ENCODE assay signal across 8 cellular contexts in genomic region chr7:16739863-16740622, GRCh38. TPM values are rescaled to one million over a fixed set of nuclear protein-coding genes. Genes with fewer than 3 reads are reported as not detected.
A peak's percentile ranks its signal among the peaks of the same experiment; 100 is the strongest.
DNase-seq lines count a peak whose midpoint lies in the region; ATAC-seq, FAIRE-seq and TF ChIP-seq lines count a peak whose summit lies in the region.

No MANE protein-coding gene starts in this region.

- H3K36me3 ChIP-seq in pancreas, result no peaks in the 10 kb centered on the region
- H3K36me3 ChIP-seq in MM.1S (replicated peaks; ENCODE audit: insufficient read depth, low read length), result no peaks in the 10 kb centered on the region

- TF ChIP-seq CTCF in pancreas (IDR thresholded peaks at IDR 0.05), result no peak
- no peak for TF ChIP-seq CTCF in MM.1S (IDR thresholded peaks at IDR 0.05; ENCODE audit: low read length)

- no peak overlapping the region for H3K4me2 ChIP-seq in MM.1S (ENCODE audit: low read depth, low read length)

- H3K27ac ChIP-seq in pancreas (no peak overlapping the region), MM.1S (ENCODE audit: low read length) (no peak overlapping the region)

- no peak overlapping the region for H3K4me3 ChIP-seq in pancreas
- H3K4me3 ChIP-seq in MM.1S (ENCODE audit: low read length), result no peak overlapping the region

- no peak overlapping the region for H3K9ac ChIP-seq in MM.1S (ENCODE audit: low read length)

- ATAC-seq in pancreas, result peak; percentile 86 to 97 (median 94)

- 44 to 51% methylated on average over 6 of the region's 6 CpGs for WGBS in pancreas, 2 donors

- H3F3A ChIP-seq in MM.1S (ENCODE audit: insufficient read depth, low read length), result no peaks in the 10 kb centered on the region

- H3K27me3 ChIP-seq in pancreas (no peaks in the 10 kb centered on the region), MM.1S (replicated peaks; ENCODE audit: insufficient read depth, low read length) (no peaks in the 10 kb centered on the region)

- no peak overlapping the region for H2AFZ ChIP-seq in MM.1S (ENCODE audit: low read length)

- intact Hi-C loops in pancreas (cut with DNase I), result no loop called here

- no peaks in the 10 kb centered on the region for H3K9me2 ChIP-seq in MM.1S (replicated peaks; ENCODE audit: insufficient read depth, low read length)

- H3K9me3 ChIP-seq in pancreas (no peaks in the 10 kb centered on the region), MM.1S (replicated peaks; ENCODE audit: insufficient read depth, low read length) (no peaks in the 10 kb centered on the region)

- no peak for TF ChIP-seq POLR2A in GM12891 (IDR thresholded peaks at IDR 0.05; ENCODE audit: low read depth, low read length)

- FAIRE-seq in pancreas (lab: Jason Lieb, UNC) (peak; percentile 64), GM12891 (lab: Jason Lieb, UNC) (no peak)

- DNase-seq in ELF-1 (ENCODE audit: low read depth, low spot score), result peak; percentile 40
- DNase-seq in NCI-H460 (ENCODE audit: extremely low read depth, low read depth), result peak; percentile 79
- peak; percentile 83 for DNase-seq in fibroblast of gingiva (ENCODE audit: low read depth)
- peak in 3 of 6 donors; percentile 19 to 40 (median 37) for DNase-seq in pancreas
- no peak for DNase-seq in GM12891 (ENCODE audit: insufficient read length, low spot score)
- DNase-seq in MM.1S, result no peak
- DNase-seq in NCI-H774 (lab: John Stamatoyannopoulos, UW), result no peak
- DNase-seq in NCI-H2029 treated with DMSO at 0.1 percent for 48 hours (lab: John Stamatoyannopoulos, UW), result no peak

- no peaks in the 10 kb centered on the region for H4K20me1 ChIP-seq in MM.1S (ENCODE audit: insufficient read depth, low read length)

- H3K4me1 ChIP-seq in pancreas (peaks cover 0 to 9% (median 0%) of the 10 kb centered on the region in 3 donors), MM.1S (ENCODE audit: low read length) (no peaks in the 10 kb centered on the region)

- no peaks in the 10 kb centered on the region for H3K79me2 ChIP-seq in MM.1S (ENCODE audit: low read length)

TF ChIP-seq in GM12891, 5 proteins besides CTCF, POLR2A, EP300 and RAD21:
- no peak for TF ChIP-seq TAF1 (IDR thresholded peaks at IDR 0.05; ENCODE audit: low read depth, low read length)
- TF ChIP-seq SPI1 (IDR thresholded peaks at IDR 0.05; ENCODE audit: low read depth, low read length), result no peak
- no peak for TF ChIP-seq POU2F2 (IDR thresholded peaks at IDR 0.05; ENCODE audit: low read depth, low read length)
- TF ChIP-seq POLR2AphosphoS5 (IDR thresholded peaks at IDR 0.05; ENCODE audit: low read depth, low read length), result no peak
- no peak for TF ChIP-seq PAX5 (IDR thresholded peaks at IDR 0.05; ENCODE audit: insufficient read depth, low read length, severe bottlenecking)

RNA-seq across cellular contexts. Expression of gene TSPAN13, which starts 13.5 kb away (rescaled TPM):
- total RNA-seq in NCI-H460 (2014; rRNA removed; shearing (Covaris generic)), result 31.4 and 37.3 TPM in 2 replicates
- polyA plus RNA-seq in NCI-H460 (2014; cell fraction: nucleus; rRNA removed), result 34.5 and 41.4 TPM in 2 replicates
- 10 to 100 TPM; 30.7 to 64.6 (median 53.0) TPM for total RNA-seq in pancreas
- polyA plus RNA-seq in pancreas, result 10 to 100 TPM; 49.3 to 64.9 TPM
- not detected for polyA plus RNA-seq in GM12891 (2012; ENCODE audit: low read depth, missing spikeins)

Comparison
In these comparisons a context has a peak if more than half of its experiments do, and no peak if none do; other contexts are left out.
1. DNase-seq: peak in ELF-1 (single experiment), NCI-H460 (single experiment) and fibroblast of gingiva (single experiment); none in GM12891 (single experiment), MM.1S (single experiment), NCI-H774 (single experiment) and NCI-H2029 treated with DMSO at 0.1 percent for 48 hours (single experiment).